Comparison of ENCODE assay signal across 28 cellular contexts in genomic region chr10:85850736-85851135, GRCh38.
"Had no signal": no experiment of that assay in that cellular context is flagged by ENCODE, and none has a peak within 500 bp of the region (broad histone marks: within the 10 kb centered on the region; RNA-seq: fewer than 3 reads in every experiment).

No MANE protein-coding gene starts in this region.

- H3K79me2 ChIP-seq: hepatocyte had no signal

- H3K4me2 ChIP-seq: hepatocyte had no signal

- H3K27me3 ChIP-seq: adrenal gland, breast epithelium, cardiac muscle cell, colonic mucosa, esophagus squamous epithelium, gastroesophageal sphincter, heart right ventricle, hepatocyte had no signal

- H3K27ac ChIP-seq: adrenal gland, breast epithelium, cardiac muscle cell, colonic mucosa, epithelial cell of prostate, esophagus squamous epithelium, gastroesophageal sphincter, heart right ventricle, hepatocyte, WERI-Rb-1 had no signal

- H3K4me1 ChIP-seq: adrenal gland, breast epithelium, colonic mucosa, esophagus squamous epithelium, gastroesophageal sphincter, heart right ventricle had no signal

- ATAC-seq: activated CD4-positive, CD25-positive, alpha-beta regulatory T cell treated with anti-CD3 and anti-CD28 coated beads, Interleukin-2, amount 50 U/mL, for 24 hours; activated CD8-positive, alpha-beta T cell treated with anti-CD3 and anti-CD28 coated beads for 36 hours; activated naive CD8-positive, alpha-beta T cell treated with anti-CD3 and anti-CD28 coated beads, Interleukin-2, amount 50 U/mL, for 24 hours; activated T-cell treated with anti-CD3 and anti-CD28 coated beads, Interleukin-2, amount 50 U/mL, for 4 hours; activated T-helper 17 cell treated with anti-CD3 and anti-CD28 coated beads, Interleukin-2, amount 50 U/mL, for 72 hours; gastroesophageal sphincter; heart right ventricle had no signal

- H2AFZ ChIP-seq: hepatocyte had no signal

- H3K4me3 ChIP-seq: adrenal gland, breast epithelium, cardiac muscle cell, colonic mucosa, esophagus squamous epithelium, gastroesophageal sphincter, heart right ventricle, hepatocyte had no signal

- H3K36me3 ChIP-seq: adrenal gland, breast epithelium, cardiac muscle cell, colonic mucosa, esophagus squamous epithelium, gastroesophageal sphincter, heart right ventricle, WERI-Rb-1 had no signal

- H3K9me3 ChIP-seq: adrenal gland, colonic mucosa had no signal

- DNase-seq: activated B cell treated with CpG ODN at 0.5 μM for 24 hours; activated CD4-positive, alpha-beta T cell treated with anti-CD3 and anti-CD28 coated beads for 48 hours; activated CD4-positive, alpha-beta T cell treated with anti-CD3 and anti-CD28 coated beads, Interleukin-2, amount 50 U/mL, for 1 hour; activated CD4-positive, alpha-beta T cell treated with anti-CD3 and anti-CD28 coated beads, Interleukin-2, amount 50 U/mL, for 48 hours; activated CD8-positive, alpha-beta memory T cell treated with anti-CD3 and anti-CD28 coated beads for 24 hours; activated CD8-positive, alpha-beta T cell treated with anti-CD3 and anti-CD28 coated beads for 36 hours; activated effector memory CD4-positive, alpha-beta T cell treated with anti-CD3 and anti-CD28 coated beads, Interleukin-2, amount 50 U/mL, for 16 hours; activated naive CD4-positive, alpha-beta T cell treated with anti-CD3 and anti-CD28 coated beads for 36 hours; activated naive CD8-positive, alpha-beta T cell treated with anti-CD3 and anti-CD28 coated beads for 36 hours; activated naive CD8-positive, alpha-beta T cell treated with anti-CD3 and anti-CD28 coated beads, Interleukin-2, amount 50 U/mL, for 24 hours; activated T-cell treated with anti-CD3 and anti-CD28 coated beads, Interleukin-2, amount 50 U/mL, for 4 hours; adrenal gland; amygdala; aorta; central memory CD4-positive, alpha-beta T cell; cerebellar nuclear complex; colonic mucosa; effector CD8-positive, alpha-beta T cell; esophagus squamous epithelium; heart right ventricle; WERI-Rb-1 had no signal
